8 cellular contexts compared by ENCODE assay signal in genomic region chr1:99180343-99180808, GRCh38.
DNase-seq lines count a peak whose midpoint lies in the region; ATAC-seq, FAIRE-seq and TF ChIP-seq lines count a peak whose summit lies in the region.

No MANE protein-coding gene starts in this region.

- no peaks in the 10 kb centered on the region for H3K36me3 Mint-ChIP-seq in activated naive CD8-positive, alpha-beta T cell treated with anti-CD3 and anti-CD28 coated beads, Interleukin-2, amount 50 U/mL, for 24 hours (ENCODE audit: low read depth)

- DNase-seq in GM12892 (ENCODE audit: insufficient read length) (no peak), NCI-H1092 (lab: John Stamatoyannopoulos, UW) (peak; percentile 87), left cardiac atrium (peak; percentile 75), renal cortical epithelial cell (ENCODE audit: low read depth) (peak; percentile 74), cortex of kidney (lab: John Stamatoyannopoulos, UW) (no peak)
- peak; percentile 59 for DNase-seq in activated naive CD8-positive, alpha-beta T cell treated with anti-CD3 and anti-CD28 coated beads, Interleukin-2, amount 50 U/mL, for 24 hours

- H3K9me3 Mint-ChIP-seq in activated naive CD8-positive, alpha-beta T cell treated with anti-CD3 and anti-CD28 coated beads, Interleukin-2, amount 50 U/mL, for 24 hours = no peaks in the 10 kb centered on the region

- no peak overlapping the region for H3K4me3 Mint-ChIP-seq in activated naive CD8-positive, alpha-beta T cell treated with anti-CD3 and anti-CD28 coated beads, Interleukin-2, amount 50 U/mL, for 24 hours

- no peak overlapping the region for H3K27ac Mint-ChIP-seq in activated naive CD8-positive, alpha-beta T cell treated with anti-CD3 and anti-CD28 coated beads, Interleukin-2, amount 50 U/mL, for 24 hours

- H3K4me1 Mint-ChIP-seq in activated naive CD8-positive, alpha-beta T cell treated with anti-CD3 and anti-CD28 coated beads, Interleukin-2, amount 50 U/mL, for 24 hours = no peaks in the 10 kb centered on the region

- TF ChIP-seq POLR2A in GM12892 (IDR thresholded peaks at IDR 0.05; ENCODE audit: low read depth, low read length) = no peak

- peak; percentile 99 for ATAC-seq in HG02678 (IDR thresholded peaks at IDR 0.05; ENCODE audit: unreplicated experiment)
- peak; percentile 97 for ATAC-seq in SK-N-SH treated with all-trans-retinoic acid at 6 μM for 48 hours
- ATAC-seq in activated naive CD8-positive, alpha-beta T cell treated with anti-CD3 and anti-CD28 coated beads, Interleukin-2, amount 50 U/mL, for 24 hours = peak; percentile 73
- peak; percentile 94 to 96 for ATAC-seq in left cardiac atrium

- FAIRE-seq in GM12892 (lab: Jason Lieb, UNC) = peak; percentile 58

- intact Hi-C loops in left cardiac atrium (cut with DNase I) = loop anchor here (1.0 to 10.0 kb wide), 3 partner anchors 294 to 527 kb away; no protein-coding TSS in a partner anchor

- H3K27me3 Mint-ChIP-seq in activated naive CD8-positive, alpha-beta T cell treated with anti-CD3 and anti-CD28 coated beads, Interleukin-2, amount 50 U/mL, for 24 hours = no peaks in the 10 kb centered on the region

TF ChIP-seq in SK-N-SH treated with all-trans-retinoic acid at 6 μM for 48 hours, 23 proteins besides CTCF, POLR2A, EP300 and RAD21:
- TF ChIP-seq SNAI2 (CRISPR knock-in tag; IDR thresholded peaks at IDR 0.05) = peak; percentile 63; the same call in 1 of the 2 replicates
- TF ChIP-seq CSDC2 (CRISPR knock-in tag; IDR thresholded peaks at IDR 0.05) = no peak

Comparison
In these comparisons a context has a peak if more than half of its experiments do, and no peak if none do; other contexts are left out.
1. DNase-seq: peak in NCI-H1092 (single experiment), activated naive CD8-positive, alpha-beta T cell treated with anti-CD3 and anti-CD28 coated beads, Interleukin-2, amount 50 U/mL, for 24 hours (single experiment), left cardiac atrium (single experiment) and renal cortical epithelial cell (single experiment); none in GM12892 (single experiment) and cortex of kidney (single experiment).
2. Peak in every context shown above with its lines, with median percentiles within 50 percentile points of each other: ATAC-seq.